ENCODE assay signal across 8 cellular contexts in genomic region chrX:109889289-109890006, GRCh38.
DNase-seq lines count a peak whose midpoint lies in the region; ATAC-seq, FAIRE-seq and TF ChIP-seq lines count a peak whose summit lies in the region.

No MANE protein-coding gene starts in this region.

- peak in 1 of 2 experiments; percentile 53; a peak in 1 of 4 replicates for TF ChIP-seq EP300 in GM12878 (IDR thresholded peaks at IDR 0.05; ENCODE audit: borderline replicate concordance in 1 of 2, control insufficient read depth in 1 of 2, low read depth in 2 of 2, low read length in 2 of 2)

- H3K9ac ChIP-seq in GM12878 (ENCODE audit: control insufficient read depth, insufficient read depth, low read length), result peak overlapping the region; percentile 21; the same call in 1 of the 2 replicates
- no peak overlapping the region for H3K9ac ChIP-seq in MM.1S (ENCODE audit: low read length)

- H3K79me2 ChIP-seq in GM12878 (ENCODE audit: control insufficient read depth, insufficient read depth, low read length) (no peaks in the 10 kb centered on the region), MM.1S (ENCODE audit: low read length) (no peaks in the 10 kb centered on the region)

- H3K27ac Mint-ChIP-seq in naive B cell, result peak overlapping the region; percentile 8 to 90 (median 51)

- DNase-seq in GM12878 (ENCODE audit: low read depth, low spot score) (peak; percentile 26), naive B cell (peak; percentile 42), HT-29 (ENCODE audit: low spot score) (no peak), NCI-H510A (lab: John Stamatoyannopoulos, UW) (no peak), T-helper 9 cell (no peak), MM.1S (no peak)

- in situ Hi-C loops in GM12878 (cut with MboI), result loop anchor here (5.0 kb wide), 1 partner anchor 402 kb away; no protein-coding TSS in a partner anchor

- no peaks in the 10 kb centered on the region for H4K20me1 ChIP-seq in GM12878 (ENCODE audit: control insufficient read depth, insufficient read depth)
- H4K20me1 ChIP-seq in MM.1S (ENCODE audit: insufficient read depth, low read length), result no peaks in the 10 kb centered on the region

- CTCF ChIA-PET in GM12878 (lab: Yijun Ruan, JAX), result interaction anchor here (0.7 to 9.0 kb wide), 20 partner anchors 11 to 1190 kb away, joined by 3 to 202 read pairs (median 7); partner anchors contain the start of gene GUCY2F

- ATAC-seq in GM18498 (IDR thresholded peaks at IDR 0.05; ENCODE audit: unreplicated experiment), result peak; percentile 53
- peak; percentile 58 for ATAC-seq in HG03378 (IDR thresholded peaks at IDR 0.05; ENCODE audit: unreplicated experiment)
- peak; percentile 73 for ATAC-seq in GM12878
- ATAC-seq in naive B cell (ENCODE audit: low read depth in 2 of 2), result peak; percentile 93 to 94

- H2AFZ ChIP-seq in GM12878 (ENCODE audit: control insufficient read depth, low read depth, low read length), result no peak overlapping the region
- H2AFZ ChIP-seq in MM.1S (ENCODE audit: low read length), result no peak overlapping the region

- H3K36me3 ChIP-seq in GM12878 (ENCODE audit: control insufficient read depth in 2 of 2, insufficient read depth in 2 of 2, low read length in 1 of 2) (no peaks in the 10 kb centered on the region), MM.1S (replicated peaks; ENCODE audit: insufficient read depth, low read length) (no peaks in the 10 kb centered on the region)

- H3K27me3 ChIP-seq in GM12878 (replicated peaks in 1 of 2; ENCODE audit: control insufficient read depth in 2 of 2, insufficient read depth in 2 of 2, low read length in 1 of 2) (no peaks in the 10 kb centered on the region), MM.1S (replicated peaks; ENCODE audit: insufficient read depth, low read length) (no peaks in the 10 kb centered on the region)

- TF ChIP-seq RAD21 in GM12878 (IDR thresholded peaks at IDR 0.05; ENCODE audit: insufficient read depth, low read depth, low read length), result no peak

- 38% methylated on average over 4 of the region's 4 CpGs for WGBS in GM12878 (ENCODE audit: insufficient coverage, insufficient replicate concordance, low lambda C conversion rate, missing lambda C conversion rate)

- no peaks in the 10 kb centered on the region for H3K9me2 ChIP-seq in MM.1S (replicated peaks; ENCODE audit: insufficient read depth, low read length)

- peaks cover 0 to 2% (median 0%) of the 10 kb centered on the region in 7 donors for H3K9me3 Mint-ChIP-seq in naive B cell

- peak overlapping the region; percentile 6 to 74 (median 50) for H3K4me3 Mint-ChIP-seq in naive B cell

- H3K36me3 Mint-ChIP-seq in naive B cell, result no peaks in the 10 kb centered on the region

- H3K4me2 ChIP-seq in GM12878 (ENCODE audit: control insufficient read depth, insufficient read depth), result peak overlapping the region; percentile 66
- no peak overlapping the region for H3K4me2 ChIP-seq in MM.1S (ENCODE audit: low read depth, low read length)

- H3K4me1 ChIP-seq in GM12878 (ENCODE audit: control insufficient read depth, insufficient read depth, low read length), result peaks cover 16% of the 10 kb centered on the region
- H3K4me1 ChIP-seq in MM.1S (ENCODE audit: low read length), result peaks cover 7% of the 10 kb centered on the region; the same call in 1 of the 2 replicates

- H3K4me1 Mint-ChIP-seq in naive B cell, result peaks cover 13 to 39% (median 19%) of the 10 kb centered on the region in 3 donors

- H3K4me3 ChIP-seq in GM12878 (0 out of 2 replicates have a peak overlapping the region, but pooled peaks have one; percentile 22), MM.1S (ENCODE audit: low read length) (no peak overlapping the region)

- H3K27ac ChIP-seq in GM12878 (ENCODE audit: control insufficient read depth, insufficient read depth) (peak overlapping the region; percentile 56), MM.1S (ENCODE audit: low read length) (no peak overlapping the region)

- intact Hi-C loops in GM12878 (cut with micrococcal nuclease; ENCODE audit: unreplicated experiment), result loop anchor here (5.0 kb wide), 1 partner anchor 257 kb away; no protein-coding TSS in a partner anchor

- POLR2A ChIA-PET in GM12878 (lab: Charles Lee), result interaction anchor here (0.6 to 1.1 kb wide), 3 partner anchors 9 to 608 kb away, joined by 3 to 4 read pairs (median 4); no protein-coding TSS in a partner anchor

- no peaks in the 10 kb centered on the region for H3F3A ChIP-seq in MM.1S (ENCODE audit: insufficient read depth, low read length)

- no peak for FAIRE-seq in GM12878 (lab: Jason Lieb, UNC)

- TF ChIP-seq POLR2A in GM12878 (IDR thresholded peaks at IDR 0.05; ENCODE audit: low read depth, low read length), result no peak

- RAD21 ChIA-PET in GM12878 (lab: Charles Lee; ENCODE audit: unreplicated experiment), result interaction anchor here (0.6 to 4.6 kb wide), 18 partner anchors 10 to 1190 kb away, joined by 3 to 74 read pairs (median 4); no protein-coding TSS in a partner anchor

- SMC1A ChIA-PET in GM12878 (lab: Charles Lee; ENCODE audit: uncharacterized antibody, unreplicated experiment), result interaction anchor here (0.7 to 6.8 kb wide), 17 partner anchors 9 to 1190 kb away, joined by 3 to 137 read pairs (median 7); no protein-coding TSS in a partner anchor

- BruUV-seq in GM12878 (replicated peaks; lab: Mats Ljungman, UMichigan), result no TSS peak

- TF ChIP-seq CTCF in GM12878 (IDR thresholded peaks at IDR 0.05 in 2 of 3, conservative IDR thresholded peaks at IDR 0.05 in 1 of 3; ENCODE audit: control insufficient read depth in 2 of 3, extremely low read depth in 1 of 3, insufficient read depth in 1 of 3, low read depth in 3 of 3, low read length in 3 of 3), result peak in 1 of 3 experiments; percentile 14; a peak in 1 of 6 replicates
- TF ChIP-seq CTCF in MM.1S (IDR thresholded peaks at IDR 0.05; ENCODE audit: low read length), result no peak

- no peaks in the 10 kb centered on the region for H3K27me3 Mint-ChIP-seq in naive B cell

- H3K9me3 ChIP-seq in GM12878 (replicated peaks; ENCODE audit: control insufficient read depth, insufficient read depth, low read length), result no peaks in the 10 kb centered on the region
- no peaks in the 10 kb centered on the region for H3K9me3 ChIP-seq in MM.1S (replicated peaks; ENCODE audit: insufficient read depth, low read length)

TF ChIP-seq in GM12878, 131 proteins besides CTCF, POLR2A, EP300 and RAD21:
- no peak for TF ChIP-seq WRNIP1 (IDR thresholded peaks at IDR 0.05; ENCODE audit: borderline replicate concordance, low read depth, low read length)
- TF ChIP-seq DPF2 (IDR thresholded peaks at IDR 0.05), result 0 out of 2 replicates have a peak, but pooled peaks have one; percentile 41
- no peak for TF ChIP-seq RCOR1 (conservative IDR thresholded peaks at IDR 0.05; ENCODE audit: low read depth, low read length)
- peak; percentile 68; the same call in 1 of the 2 replicates for TF ChIP-seq NFIC (IDR thresholded peaks at IDR 0.05; ENCODE audit: low read depth, low read length)
- TF ChIP-seq FOXM1 (IDR thresholded peaks at IDR 0.05; ENCODE audit: low read depth, low read length), result peak; percentile 22; the same call in 1 of the 2 replicates
- peak; percentile 24; the same call in 1 of the 2 replicates for TF ChIP-seq RUNX3 (IDR thresholded peaks at IDR 0.05; ENCODE audit: low read length)
- 0 out of 2 replicates have a peak, but pooled peaks have one; percentile 9 for TF ChIP-seq JUNB (IDR thresholded peaks at IDR 0.05)
- TF ChIP-seq EED (IDR thresholded peaks at IDR 0.05; ENCODE audit: low read depth), result peak; percentile 79
- peak; percentile 34; the same call in 1 of the 2 replicates for TF ChIP-seq MTA2 (IDR thresholded peaks at IDR 0.05; ENCODE audit: low read depth)
- no peak for TF ChIP-seq SUZ12 (IDR thresholded peaks at IDR 0.05; ENCODE audit: unreplicated experiment)
- peak; percentile 73 to 84; a peak in 3 of 4 replicates for TF ChIP-seq IKZF2 (IDR thresholded peaks at IDR 0.05)
- TF ChIP-seq SREBF2 (IDR thresholded peaks at IDR 0.05; ENCODE audit: low read length), result no peak
- TF ChIP-seq PAX8 (IDR thresholded peaks at IDR 0.05), result no peak
- peak; percentile 27; the same call in 1 of the 2 replicates for TF ChIP-seq CREM (IDR thresholded peaks at IDR 0.05; ENCODE audit: low read depth)
- TF ChIP-seq RELB (IDR thresholded peaks at IDR 0.05; ENCODE audit: low read depth), result peak; percentile 75
- TF ChIP-seq CBX5 (IDR thresholded peaks at IDR 0.05; ENCODE audit: low read depth), result no peak
- TF ChIP-seq SPI1 (IDR thresholded peaks at IDR 0.05; ENCODE audit: borderline replicate concordance, insufficient read depth, low read depth, low read length), result peak; percentile 92
- peak; percentile 76 for TF ChIP-seq IKZF1 (conservative IDR thresholded peaks at IDR 0.05)
- TF ChIP-seq ETV6 (conservative IDR thresholded peaks at IDR 0.05 in 1 of 2, IDR thresholded peaks at IDR 0.05 in 1 of 2; ENCODE audit: borderline replicate concordance in 1 of 2, low read depth in 1 of 2), result peak in 1 of 2 experiments; percentile 25; a peak in 1 of 4 replicates

Comparison
In these comparisons a context has a peak if more than half of its experiments do, and no peak if none do; other contexts are left out.
1. DNase-seq: peak in GM12878 (single experiment) and naive B cell (single experiment); none in HT-29 (single experiment), NCI-H510A (single experiment), T-helper 9 cell (single experiment) and MM.1S (single experiment).
2. Peak in every context shown above with its lines, with median percentiles within 50 percentile points of each other: ATAC-seq.